16 cellular contexts compared by ENCODE assay signal in genomic region chr3:54358969-54359648, GRCh38.
A peak's percentile ranks its signal among the peaks of the same experiment; 100 is the strongest.
DNase-seq lines count a peak whose midpoint lies in the region; TF ChIP-seq lines count a peak whose summit lies in the region.
"Had no signal": no experiment of that assay in that cellular context is flagged by ENCODE, and none has a peak within 500 bp of the region (broad histone marks: within the 10 kb centered on the region; RNA-seq: fewer than 3 reads in every experiment).

No MANE protein-coding gene starts in this region.

- H3K4me1 ChIP-seq in testis, result peaks cover 22% of the 10 kb centered on the region
- H3K4me1 ChIP-seq: A549 had no signal

- H3K36me3 ChIP-seq in testis (ENCODE audit: low read depth, missing control alignments), result no peaks in the 10 kb centered on the region
- H3K36me3 ChIP-seq: BLaER1 treated with 17β-estradiol and CSF1 and Interleukin-3, amounts not matched to agents 10 nM and 100 nM had no signal

- no peaks in the 10 kb centered on the region for H3K9me3 ChIP-seq in testis
- H3K9me3 ChIP-seq: A549; BLaER1 treated with 17β-estradiol and CSF1 and Interleukin-3, amounts not matched to agents 10 nM and 100 nM had no signal

- peak; percentile 17 for DNase-seq in NCI-H510A treated with DMSO at 0.1 percent for 48 hours (lab: John Stamatoyannopoulos, UW)
- DNase-seq in NCI-H510A (lab: John Stamatoyannopoulos, UW), result no peak
- peak; percentile 77 for DNase-seq in NCI-H345 (lab: John Stamatoyannopoulos, UW)
- peak; percentile 63 for DNase-seq in fibroblast of gingiva (ENCODE audit: low read depth)
- DNase-seq in testis, result peak; percentile 26
- DNase-seq in NAMALWA (ENCODE audit: low spot score), result no peak
- DNase-seq in GDM1 (lab: John Stamatoyannopoulos, UW), result no peak
- DNase-seq in GM10248 (ENCODE audit: extremely low spot score), result no peak
- DNase-seq: activated CD8-positive, alpha-beta memory T cell treated with anti-CD3 and anti-CD28 coated beads for 24 hours; activated naive CD8-positive, alpha-beta T cell treated with anti-CD3 and anti-CD28 coated beads, Interleukin-2, amount 10 ng/mL, durations not matched to agents 7 days and 5 days; glutamatergic neuron; HFFc6; NCI-H2171; stimulated activated naive CD4-positive, alpha-beta T cell treated with Interleukin-2 at 50 U/mL for 16 hours had no signal

- H3K27me3 ChIP-seq in testis, result no peaks in the 10 kb centered on the region
- H3K27me3 ChIP-seq: BLaER1 treated with 17β-estradiol and CSF1 and Interleukin-3, amounts not matched to agents 10 nM and 100 nM had no signal

- H3K4me3 ChIP-seq in testis, result no peak overlapping the region
- H3K4me3 ChIP-seq: A549; BLaER1 treated with 17β-estradiol and CSF1 and Interleukin-3, amounts not matched to agents 10 nM and 100 nM had no signal

- TF ChIP-seq CTCF in testis (IDR thresholded peaks at IDR 0.05) (no peak), GM10248 (IDR thresholded peaks at IDR 0.05; ENCODE audit: control extremely low read depth, extremely low read depth, low read depth, missing control alignments) (no peak)

- 62% methylated on average over 8 of the region's 8 CpGs for WGBS in testis, 2 donors

- TF ChIP-seq POLR2A in testis (IDR thresholded peaks at IDR 0.05), result no peak

- intact Hi-C loops in testis (cut with DNase I; ENCODE audit: low total_unique reads), result no loop called here

- H3K27ac ChIP-seq in testis, result no peak overlapping the region
- H3K27ac ChIP-seq: A549; BLaER1 treated with 17β-estradiol and CSF1 and Interleukin-3, amounts not matched to agents 10 nM and 100 nM had no signal

- POLR2A ChIA-PET in GM10248 (lab: Yijun Ruan, JAX), result no interaction called here

- CTCF ChIA-PET in GM10248 (lab: Yijun Ruan, JAX), result no interaction called here

Comparison
In these comparisons a context has a peak if more than half of its experiments do, and no peak if none do; other contexts are left out.
1. DNase-seq: peak in NCI-H510A treated with DMSO at 0.1 percent for 48 hours (single experiment), NCI-H345 (single experiment), fibroblast of gingiva (single experiment) and testis (single experiment); none in NCI-H510A (single experiment), NAMALWA (single experiment), GDM1 (single experiment) and GM10248 (single experiment).